Comparison of ENCODE assay signal across 19 cellular contexts in the genomic region with DNA sequence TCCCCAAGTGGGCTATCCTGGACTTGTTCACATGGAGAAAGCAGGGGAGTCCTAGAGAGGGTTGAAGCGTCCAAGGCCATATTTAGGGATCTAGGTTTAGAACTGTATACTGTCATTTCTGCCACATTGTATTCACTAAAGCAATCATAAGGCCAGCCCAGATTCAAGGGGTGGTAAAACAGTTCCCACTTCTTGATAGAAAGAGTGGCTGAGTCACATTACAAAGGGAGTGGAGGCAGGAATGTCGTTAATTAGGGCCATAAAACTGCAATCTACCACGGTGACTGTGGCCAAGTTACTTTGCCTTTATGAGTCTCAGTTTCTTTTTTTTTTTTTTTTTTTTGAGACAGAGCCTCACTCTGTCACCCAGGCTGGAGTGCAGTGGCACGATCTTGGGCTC. TPM values are rescaled to one million over a fixed set of nuclear protein-coding genes. Genes with fewer than 3 reads are reported as not detected.
A peak's percentile ranks its signal among the peaks of the same experiment; 100 is the strongest.
DNase-seq lines count a peak whose midpoint lies in the region; ATAC-seq and TF ChIP-seq lines count a peak whose summit lies in the region.
"Had no signal": no experiment of that assay in that cellular context is flagged by ENCODE, and none has a peak within 500 bp of the region (broad histone marks: within the 10 kb centered on the region; RNA-seq: fewer than 3 reads in every experiment).

No MANE protein-coding gene starts in this region.

- DNase-seq in Daoy (ENCODE audit: low read depth) (peak; percentile 14), NB4 (ENCODE audit: low read depth) (peak; percentile 33), epithelial cell of prostate (ENCODE audit: low read depth, low spot score) (no peak), ACHN (no peak), NCI-H510A treated with DMSO at 0.1 percent for 48 hours (lab: John Stamatoyannopoulos, UW) (no peak), NCI-H187 treated with DMSO at 0.1 percent for 48 hours (lab: John Stamatoyannopoulos, UW) (no peak)
- no peak for DNase-seq in stimulated activated naive CD8-positive, alpha-beta T cell treated with anti-CD3 and anti-CD28 coated beads, Interleukin-15, Interleukin-2, amounts not matched to agents 100 U/mL and 50 U/mL, for 24 hours
- DNase-seq: activated CD4-positive, alpha-beta T cell treated with anti-CD3 and anti-CD28 coated beads, Interleukin-2, amount 50 U/mL, for 1 hour; amygdala; kidney; naive B cell; NCI-H187; right cardiac atrium; stimulated activated CD4-positive, alpha-beta T cell treated with anti-CD3 and anti-CD28 coated beads, Interleukin-4, amount 100 ng/mL, for 4 hours; thyroid gland had no signal

- H3K4me2 ChIP-seq in parathyroid adenoma (ENCODE audit: low read length): no peak overlapping the region
- H3K4me2 ChIP-seq: KMS-11 had no signal

- TF ChIP-seq POLR2A in NB4 (IDR thresholded peaks at IDR 0.05; ENCODE audit: extremely low read depth, insufficient read length): no peak

- H3K4me3 ChIP-seq in NB4 (ENCODE audit: low read depth, low read length): no peak overlapping the region
- no peak overlapping the region for H3K4me3 ChIP-seq in parathyroid adenoma (ENCODE audit: low read depth, low read length)
- H3K4me3 ChIP-seq: coronary artery, lung, thyroid gland had no signal

- no peaks in the 10 kb centered on the region for H3K9me3 ChIP-seq in parathyroid adenoma (ENCODE audit: control insufficient read depth, low read length)
- H3K9me3 ChIP-seq: thyroid gland had no signal

- H2AFZ ChIP-seq in parathyroid adenoma: peak overlapping the region; percentile 25

- no peak for ATAC-seq in stimulated activated naive CD8-positive, alpha-beta T cell treated with anti-CD3 and anti-CD28 coated beads, Interleukin-15, Interleukin-2, amounts not matched to agents 100 U/mL and 50 U/mL, for 24 hours

- no peaks in the 10 kb centered on the region for H3K36me3 ChIP-seq in parathyroid adenoma (ENCODE audit: control insufficient read depth, insufficient read depth, low read length)
- H3K36me3 ChIP-seq: thyroid gland had no signal

- no peak for TF ChIP-seq CTCF in NB4 (IDR thresholded peaks at IDR 0.05; ENCODE audit: low read depth, low read length)
- TF ChIP-seq CTCF in parathyroid adenoma (IDR thresholded peaks at IDR 0.05): no peak

- H3K27me3 ChIP-seq in parathyroid adenoma (ENCODE audit: control insufficient read depth, insufficient read depth, low read length): no peaks in the 10 kb centered on the region
- H3K27me3 ChIP-seq: thyroid gland had no signal

- in situ Hi-C loops in ACHN (cut with HindIII; ENCODE audit: low pct_ligation_motif_present, low pct_unique_long_range_greater_than_20kb, low sequenced_read_pairs): no loop called here

- peak overlapping the region; percentile 3 for H3K27ac ChIP-seq in epithelial cell of prostate
- no peak overlapping the region for H3K27ac ChIP-seq in parathyroid adenoma
- H3K27ac ChIP-seq: coronary artery, KMS-11, thyroid gland had no signal

- no peaks in the 10 kb centered on the region for H3K4me1 ChIP-seq in parathyroid adenoma
- H3K4me1 ChIP-seq: thyroid gland had no signal

- H3K79me2 ChIP-seq in parathyroid adenoma: no peaks in the 10 kb centered on the region

- H3K9ac ChIP-seq in parathyroid adenoma: no peak overlapping the region
- H3K9ac ChIP-seq: KMS-11 had no signal

RNA-seq across cellular contexts. Expression of a gene that starts 7.4 kb away (rescaled TPM):
- total RNA-seq in Daoy (2014; rRNA removed; shearing (Covaris generic)): 23.1 and 24.5 TPM in 2 replicates

Comparison
In these comparisons a context has a peak if more than half of its experiments do, and no peak if none do; other contexts are left out.
1. DNase-seq: peak in Daoy (single experiment) and NB4 (single experiment); none in epithelial cell of prostate (single experiment), ACHN (single experiment), NCI-H510A treated with DMSO at 0.1 percent for 48 hours (single experiment), stimulated activated naive CD8-positive, alpha-beta T cell treated with anti-CD3 and anti-CD28 coated beads, Interleukin-15, Interleukin-2, amounts not matched to agents 100 U/mL and 50 U/mL, for 24 hours (single experiment) and NCI-H187 treated with DMSO at 0.1 percent for 48 hours (single experiment).